8 cellular contexts compared by ENCODE assay signal in the genomic region with DNA sequence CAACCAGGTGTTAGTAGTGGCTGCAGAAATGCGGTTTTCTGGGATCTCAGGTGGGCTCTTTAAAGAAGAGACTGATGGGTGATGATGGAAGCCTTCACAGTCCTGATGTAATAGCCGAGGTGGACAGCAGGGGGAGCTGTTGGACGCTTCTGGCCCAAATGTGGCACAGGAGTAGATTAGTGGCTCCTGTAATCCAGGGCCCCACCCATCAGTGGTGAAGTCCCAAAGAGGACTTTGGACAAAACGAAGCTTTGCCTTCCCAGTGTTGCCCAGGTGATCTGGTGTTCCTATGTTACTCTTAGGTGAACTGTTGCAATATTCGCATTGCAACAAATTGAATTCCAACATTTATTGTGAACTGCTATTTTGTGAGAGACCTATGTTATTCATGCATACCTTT. TPM values are rescaled to one million over a fixed set of nuclear protein-coding genes. Genes with fewer than 3 reads are reported as not detected.
DNase-seq lines count a peak whose midpoint lies in the region; ATAC-seq and TF ChIP-seq lines count a peak whose summit lies in the region.

No MANE protein-coding gene starts in this region.

- peak; percentile 89 for TF ChIP-seq RAD21 in Ishikawa (IDR thresholded peaks at IDR 0.05; ENCODE audit: low read depth)

- ATAC-seq in HG03520 (IDR thresholded peaks at IDR 0.05; ENCODE audit: unreplicated experiment) (no peak), HG03460 (IDR thresholded peaks at IDR 0.05; ENCODE audit: unreplicated experiment) (no peak)

- DNase-seq in Daoy (ENCODE audit: low read depth) (peak; percentile 57), T-helper 2 cell (peak in 4 of 5 experiments; percentile 29 to 64 (median 42)), astrocyte of the hippocampus (ENCODE audit: low read depth, low spot score) (peak; percentile 54), inferior parietal cortex (ENCODE audit: extremely low spot score) (peak; percentile 66)
- DNase-seq in stimulated activated CD4-positive, alpha-beta T cell treated with anti-CD3 and anti-CD28 coated beads, Interleukin-15, amount 100 ng/mL, for 48 hours (ENCODE audit: low read depth in 2 of 2) = peak; percentile 45 to 58

- no peak for TF ChIP-seq EP300 in Ishikawa (IDR thresholded peaks at IDR 0.05; ENCODE audit: borderline replicate concordance)

TF ChIP-seq in Ishikawa, 13 proteins besides CTCF, POLR2A, EP300 and RAD21:
- no peak for TF ChIP-seq EGR1 (IDR thresholded peaks at IDR 0.05)
- no peak for TF ChIP-seq NFIC (IDR thresholded peaks at IDR 0.05)
- no peak for TF ChIP-seq CEBPB (IDR thresholded peaks at IDR 0.05)
- TF ChIP-seq ZBTB7A (IDR thresholded peaks at IDR 0.05; ENCODE audit: low read depth) = no peak
- TF ChIP-seq TAF1 (IDR thresholded peaks at IDR 0.05; ENCODE audit: low read depth) = no peak
- no peak for TF ChIP-seq CREB1 (IDR thresholded peaks at IDR 0.05; ENCODE audit: low read depth)
- no peak for TF ChIP-seq TCF12 (IDR thresholded peaks at IDR 0.05; ENCODE audit: low read depth)
- TF ChIP-seq, protein P1, sequence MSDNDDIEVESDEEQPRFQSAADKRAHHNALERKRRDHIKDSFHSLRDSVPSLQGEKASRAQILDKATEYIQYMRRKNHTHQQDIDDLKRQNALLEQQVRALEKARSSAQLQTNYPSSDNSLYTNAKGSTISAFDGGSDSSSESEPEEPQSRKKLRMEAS (IDR thresholded peaks at IDR 0.05) = no peak
- no peak for TF ChIP-seq USF1 (IDR thresholded peaks at IDR 0.05)
- no peak for TF ChIP-seq REST (IDR thresholded peaks at IDR 0.05; ENCODE audit: low read depth)
- no peak for TF ChIP-seq YY1 (IDR thresholded peaks at IDR 0.05; ENCODE audit: low read depth)
- TF ChIP-seq TEAD4 (IDR thresholded peaks at IDR 0.05) = no peak
- TF ChIP-seq FOXM1 (IDR thresholded peaks at IDR 0.05; ENCODE audit: borderline replicate concordance, low read depth) = no peak
TF ChIP-seq in Ishikawa: peak in this region for 0.

RNA-seq across cellular contexts. Expression of gene MYZAP, which starts 31.8 kb away (rescaled TPM):
- 1.2 and 1.4 TPM in 2 replicates for total RNA-seq in Daoy (2014; rRNA removed; shearing (Covaris generic))
